ENCODE assay signal across 2 cellular contexts in genomic region chr19:2967972-2968371, GRCh38.
A peak's percentile ranks its signal among the peaks of the same experiment; 100 is the strongest.
TF ChIP-seq lines count a peak whose summit lies in the region.

No MANE protein-coding gene starts in this region.

TF ChIP-seq in HepG2, 621 proteins besides CTCF, POLR2A, EP300 and RAD21:
- TF ChIP-seq ATF7 (IDR thresholded peaks at IDR 0.05) (peak; percentile 96), ATF7 (CRISPR knock-in tag; IDR thresholded peaks at IDR 0.05) (no peak), MEIS1 (CRISPR knock-in tag; IDR thresholded peaks at IDR 0.05; ENCODE audit: borderline replicate concordance) (no peak)

TF ChIP-seq in K562, 482 proteins besides CTCF, POLR2A, EP300 and RAD21:
- 0 out of 2 replicates have a peak, but pooled peaks have one; percentile 19 for TF ChIP-seq ATF3 (IDR thresholded peaks at IDR 0.05)
- no peak for TF ChIP-seq ATF3 (CRISPR knock-in tag; conservative IDR thresholded peaks at IDR 0.05)
- TF ChIP-seq HINFP (tag; conservative IDR thresholded peaks at IDR 0.05; ENCODE audit: low read depth): no peak
- TF ChIP-seq HEY1 (CRISPR knock-in tag; IDR thresholded peaks at IDR 0.05; ENCODE audit: borderline replicate concordance): no peak
